18 cellular contexts compared by ENCODE assay signal in the genomic region with DNA sequence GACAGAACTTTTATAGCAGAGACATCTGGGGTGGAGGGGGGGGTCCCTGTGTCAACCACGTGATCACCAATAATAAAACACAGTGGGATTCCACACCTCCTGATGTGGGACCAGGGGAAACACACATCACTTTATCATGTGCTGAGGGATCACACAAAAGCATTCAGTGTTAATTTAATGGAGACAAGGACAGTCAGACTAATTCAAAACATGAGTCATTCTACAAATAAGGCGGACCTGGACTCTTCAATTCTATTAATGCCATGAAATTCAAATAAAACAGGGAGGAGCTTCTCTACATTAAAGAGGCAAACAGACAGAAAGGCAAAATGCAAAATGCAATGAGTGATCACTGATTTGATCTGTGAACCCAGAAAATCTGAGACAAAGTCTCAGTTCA.
"Had no signal": no experiment of that assay in that cellular context is flagged by ENCODE, and none has a peak within 500 bp of the region (broad histone marks: within the 10 kb centered on the region; RNA-seq: fewer than 3 reads in every experiment).

No MANE protein-coding gene starts in this region.

- DNase-seq: activated CD4-positive, alpha-beta T cell treated with anti-CD3 and anti-CD28 coated beads, Interleukin-2, amount 10 ng/mL, durations not matched to agents 24 days and 14 days; activated CD4-positive, CD25-positive, alpha-beta regulatory T cell; activated CD8-positive, alpha-beta memory T cell treated with anti-CD3 and anti-CD28 coated beads, Interleukin-2, amount 50 U/mL, for 4 hours; activated CD8-positive, alpha-beta T cell treated with anti-CD3 and anti-CD28 coated beads, Interleukin-2, amount 10 ng/mL, durations not matched to agents 7 days and 5 days; activated effector memory CD4-positive, alpha-beta T cell treated with anti-CD3 and anti-CD28 coated beads, Interleukin-2, amount 50 U/mL, for 16 hours; activated T-cell treated with anti-CD3 and anti-CD28 coated beads, Interleukin-2, amount 50 U/mL, for 48 hours; hippocampal formation; kidney; left ventricle myocardium superior; mesendoderm; nucleus accumbens; stimulated activated CD4-positive, alpha-beta T cell treated with anti-CD3 and anti-CD28 coated beads, Interleukin-2, amount 100 ng/mL, for 48 hours; stimulated activated naive CD4-positive, alpha-beta T cell; substantia nigra; trophoblast cell had no signal

- ATAC-seq: activated CD8-positive, alpha-beta T cell treated with anti-CD3 and anti-CD28 coated beads, Interleukin-2, amount 10 ng/mL, durations not matched to agents 7 days and 5 days; left ventricle myocardium superior had no signal

- H3K27me3 ChIP-seq: adrenal gland had no signal

- H3K4me3 ChIP-seq: adrenal gland had no signal

- H3K4me1 ChIP-seq: adrenal gland had no signal

- H3K27ac ChIP-seq: adrenal gland had no signal

- H3K9me3 ChIP-seq: adrenal gland had no signal

- H3K36me3 ChIP-seq: adrenal gland had no signal

- FAIRE-seq: colon, endometrium, kidney had no signal
